Comparison of ENCODE assay signal across 8 cellular contexts in genomic region chr7:87877641-87878040, GRCh38. TPM values are rescaled to one million over a fixed set of nuclear protein-coding genes. Genes with fewer than 3 reads are reported as not detected.
DNase-seq lines count a peak whose midpoint lies in the region; ATAC-seq and TF ChIP-seq lines count a peak whose summit lies in the region.

No MANE protein-coding gene starts in this region.

- H3K9me3 ChIP-seq in ectodermal cell (ENCODE audit: control insufficient read depth, low read length) = no peaks in the 10 kb centered on the region
- H3K9me3 ChIP-seq in neural progenitor cell (ENCODE audit: low read depth) = no peaks in the 10 kb centered on the region

- TF ChIP-seq CTCF in CD14-positive monocyte (IDR thresholded peaks at IDR 0.05) = no peak
- no peak for TF ChIP-seq CTCF in neural progenitor cell (IDR thresholded peaks at IDR 0.05)

- no peak for DNase-seq in CD14-positive monocyte (ENCODE audit: low spot score)
- peak; percentile 44 for DNase-seq in NAMALWA (ENCODE audit: low spot score)
- no peak for DNase-seq in neural progenitor cell (ENCODE audit: low spot score)
- no peak for DNase-seq in cerebellum (ENCODE audit: low spot score)
- DNase-seq in amniotic stem cell (lab: John Stamatoyannopoulos, UW) = no peak

- H3K27ac ChIP-seq in ectodermal cell (ENCODE audit: insufficient read depth, low read depth, low read length, poor library complexity, severe bottlenecking) = no peak overlapping the region
- H3K27ac ChIP-seq in neural progenitor cell = no peak overlapping the region

- H3K36me3 Mint-ChIP-seq in CD14-positive monocyte (peaks cover 11 to 14% of the 10 kb centered on the region in 2 donors), neural progenitor cell (peaks cover 31% of the 10 kb centered on the region)

- peaks cover 90% of the 10 kb centered on the region for H3K79me2 ChIP-seq in neural progenitor cell (ENCODE audit: low read depth)

- peaks cover 39% of the 10 kb centered on the region for H3K4me1 Mint-ChIP-seq in CD14-positive monocyte
- peaks cover 19% of the 10 kb centered on the region for H3K4me1 Mint-ChIP-seq in neural progenitor cell

- H4K20me1 ChIP-seq in neural progenitor cell (ENCODE audit: low read depth) = peaks cover 34% of the 10 kb centered on the region

- no peak for ATAC-seq in HG03378 (IDR thresholded peaks at IDR 0.05; ENCODE audit: unreplicated experiment)
- no peak for ATAC-seq in GM21619 (IDR thresholded peaks at IDR 0.05; ENCODE audit: unreplicated experiment)

- H3K4me2 ChIP-seq in neural progenitor cell = peak overlapping the region; percentile 94

- H3K36me3 ChIP-seq in ectodermal cell (ENCODE audit: control insufficient read depth, insufficient read depth, low read length) = peaks cover 8% of the 10 kb centered on the region
- peaks cover 10% of the 10 kb centered on the region for H3K36me3 ChIP-seq in neural progenitor cell

- H3F3A ChIP-seq in neural progenitor cell (ENCODE audit: low read depth) = peaks cover 23% of the 10 kb centered on the region

- 12 to 19% methylated on average over 2 of the region's 5 CpGs for WGBS in ectodermal cell, 2 experiments

- H3K9me3 Mint-ChIP-seq in CD14-positive monocyte (peaks cover 0 to 3% (median 0%) of the 10 kb centered on the region in 7 donors), neural progenitor cell (peaks cover 4% of the 10 kb centered on the region)

- H3K27ac Mint-ChIP-seq in CD14-positive monocyte = no peak overlapping the region
- H3K27ac Mint-ChIP-seq in neural progenitor cell = peak overlapping the region; percentile 70

- H3K27me3 ChIP-seq in ectodermal cell (ENCODE audit: control insufficient read depth, insufficient read depth, low read length, poor library complexity, severe bottlenecking) (no peaks in the 10 kb centered on the region), neural progenitor cell (no peaks in the 10 kb centered on the region)

- H3K4me1 ChIP-seq in ectodermal cell (ENCODE audit: control insufficient read depth, insufficient read depth, low read length) = peaks cover 12% of the 10 kb centered on the region
- peaks cover 22% of the 10 kb centered on the region for H3K4me1 ChIP-seq in neural progenitor cell

- H3K4me3 Mint-ChIP-seq in CD14-positive monocyte (peak overlapping the region; percentile 95 to 97), neural progenitor cell (peak overlapping the region; percentile 96)

- H2AFZ ChIP-seq in neural progenitor cell (replicated peaks) = no peak overlapping the region

- H3K4me3 ChIP-seq in ectodermal cell (ENCODE audit: insufficient read depth, low read depth, low read length) (peak overlapping the region; percentile 70), neural progenitor cell (peak overlapping the region; percentile 90)

- intact Hi-C loops in CD14-positive monocyte (cut with micrococcal nuclease) = loop anchor here in 1 of 2 donors (10.0 kb wide), 1 partner anchor 723 kb away; the partner anchor contains the start of gene DMTF1

- H3K9ac ChIP-seq in neural progenitor cell = peak overlapping the region; percentile 66

- H3K27me3 Mint-ChIP-seq in CD14-positive monocyte (ENCODE audit: low read depth in 3 of 3) = peaks cover 0 to 2% (median 0%) of the 10 kb centered on the region in 3 donors
- no peaks in the 10 kb centered on the region for H3K27me3 Mint-ChIP-seq in neural progenitor cell (ENCODE audit: insufficient read depth, low read depth)

RNA-seq across cellular contexts. Expression of gene DBF4, which starts 1.3 kb away (rescaled TPM):
- 1 to 10 TPM; 6.7 to 7.3 TPM for polyA plus RNA-seq in CD14-positive monocyte
- polyA plus RNA-seq in ectodermal cell (2013, experiment 1 of 4) = 63.5 TPM
- 60.9 TPM for polyA plus RNA-seq in ectodermal cell (2013, experiment 2 of 4)
- polyA plus RNA-seq in ectodermal cell (2013, experiment 3 of 4) = 74.4 TPM
- polyA plus RNA-seq in ectodermal cell (2013, experiment 4 of 4) = 79.4 TPM
- total RNA-seq in neural progenitor cell (ENCODE audit: low replicate concordance) (87.6 and 148 TPM in 2 replicates), cerebellum (16.2 TPM)

RNA-seq across cellular contexts. Expression of gene SLC25A40, which starts 1.5 kb away (rescaled TPM):
- polyA plus RNA-seq in CD14-positive monocyte = 10 to 100 TPM; 26.2 to 36.3 TPM
- polyA plus RNA-seq in ectodermal cell (2013, experiment 1 of 4) = 22.9 TPM
- 18.9 TPM for polyA plus RNA-seq in ectodermal cell (2013, experiment 2 of 4)
- 17.6 TPM for polyA plus RNA-seq in ectodermal cell (2013, experiment 3 of 4)
- polyA plus RNA-seq in ectodermal cell (2013, experiment 4 of 4) = 20.8 TPM
- 21.9 and 57.3 TPM in 2 replicates for total RNA-seq in neural progenitor cell (ENCODE audit: low replicate concordance)
- 30.3 TPM for total RNA-seq in cerebellum

RNA-seq across cellular contexts. Expression of gene ADAM22, which starts 56.4 kb away (rescaled TPM):
- under 1 TPM in 1 of 2 donors, not detected in 1; 0.17 TPM for polyA plus RNA-seq in CD14-positive monocyte
- polyA plus RNA-seq in ectodermal cell (2013, experiment 1 of 4) = 5.7 TPM
- polyA plus RNA-seq in ectodermal cell (2013, experiment 2 of 4) = 7.8 TPM
- polyA plus RNA-seq in ectodermal cell (2013, experiment 3 of 4) = 6.1 TPM
- polyA plus RNA-seq in ectodermal cell (2013, experiment 4 of 4) = 6.5 TPM
- 10.7 and 13.7 TPM in 2 replicates for total RNA-seq in neural progenitor cell (ENCODE audit: low replicate concordance)
- 111 TPM for total RNA-seq in cerebellum
